ENCODE assay signal across 8 cellular contexts in the genomic region with DNA sequence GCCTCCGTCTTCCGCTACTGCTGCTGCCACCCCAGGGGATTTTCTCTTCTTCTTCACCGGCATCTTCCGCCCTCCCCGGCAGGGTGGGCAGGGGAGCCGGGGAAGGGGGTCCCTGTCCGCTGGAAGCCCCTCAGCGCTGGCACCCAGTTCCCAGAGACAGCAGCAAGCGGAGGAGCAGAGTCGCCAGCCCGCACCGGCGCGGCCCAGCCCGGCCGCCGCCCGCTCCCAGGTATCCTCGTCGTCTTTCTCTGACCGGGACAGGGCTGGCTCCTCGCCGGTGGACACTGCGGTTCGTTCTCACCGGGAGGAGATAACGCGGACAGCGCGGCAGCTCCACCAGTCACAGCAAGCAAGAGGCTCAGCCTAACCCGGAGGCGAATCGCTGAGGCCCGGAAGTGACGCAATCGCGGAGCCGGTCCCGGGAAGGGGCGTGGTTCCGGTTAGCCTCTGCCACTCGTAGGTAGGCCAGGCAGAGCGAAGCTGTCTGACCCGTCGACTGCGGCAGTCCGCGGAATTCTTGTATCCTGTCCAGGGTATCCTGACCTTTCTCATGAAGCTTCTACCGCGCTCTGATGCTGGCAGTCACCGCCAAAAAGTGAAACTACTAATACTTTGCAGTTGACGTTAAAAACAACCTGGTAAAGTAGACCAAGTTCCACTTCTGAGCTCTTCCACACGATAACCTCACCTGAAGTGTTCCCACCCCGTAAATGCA. TPM values are rescaled to one million over a fixed set of nuclear protein-coding genes. Genes with fewer than 3 reads are reported as not detected.
DNase-seq lines count a peak whose midpoint lies in the region; ATAC-seq and TF ChIP-seq lines count a peak whose summit lies in the region.

A gene (minus strand): TSS at position 351 of the 715 bp plus-strand sequence. CDS start 288 bp downstream, at position 63.

- BruUV-seq in PC-3 (replicated peaks; lab: Mats Ljungman, UMichigan): no TSS peak

- H3K9me3 ChIP-seq in PC-3 (ENCODE audit: low read length): no peaks in the 10 kb centered on the region
- no peaks in the 10 kb centered on the region for H3K9me3 ChIP-seq in mucosa of descending colon

- no peaks in the 10 kb centered on the region for H3K9me2 ChIP-seq in PC-3 (replicated peaks; ENCODE audit: low read length)

- H3K27me3 ChIP-seq in PC-3 (ENCODE audit: low read length): no peaks in the 10 kb centered on the region

- intact Hi-C loops in PC-3 (cut with micrococcal nuclease) (loop anchor here (1.0 kb wide), 1 partner anchor 17 kb away; a partner anchor contains a TSS), mucosa of descending colon (cut with DNase I, micrococcal nuclease) (no loop called here)

- peak within 1 kb of the TSS; percentile 98 for H3K9ac ChIP-seq in PC-3 (ENCODE audit: low read length)

- H3K4me2 ChIP-seq in PC-3 (ENCODE audit: low read length): peak within 1 kb of the TSS; percentile 92

- TF ChIP-seq CTCF in PC-3 (conservative IDR thresholded peaks at IDR 0.05; ENCODE audit: low read depth, low read length): no peak
- TF ChIP-seq CTCF in mucosa of descending colon (IDR thresholded peaks at IDR 0.05): no peak

- H3K36me3 ChIP-seq in PC-3 (ENCODE audit: low read depth, low read length) (peaks cover 16% of the 10 kb centered on the region), mucosa of descending colon (ENCODE audit: low read depth) (no peaks in the 10 kb centered on the region)

- POLR2A ChIA-PET in PC-3 (lab: Charles Lee; ENCODE audit: unreplicated experiment): interaction anchor here (1.0 to 1.3 kb wide), 2 partner anchors 17 to 21 kb away, joined by 3 to 16 read pairs; a partner anchor contains a TSS

- H3K79me2 ChIP-seq in PC-3 (ENCODE audit: low read length): peaks cover 50% of the 10 kb centered on the region

- peak within 1 kb of the TSS; percentile 67 for H3K27ac ChIP-seq in PC-3 (ENCODE audit: low read length)
- peak within 1 kb of the TSS; percentile 85 for H3K27ac ChIP-seq in epithelial cell of prostate

- H3F3A ChIP-seq in PC-3 (ENCODE audit: low read length, unreplicated experiment): no peaks in the 10 kb centered on the region

- CTCF ChIA-PET in PC-3 (lab: Charles Lee): no interaction called here

- H3K4me3 ChIP-seq in PC-3 (ENCODE audit: low read length): peak within 1 kb of the TSS; percentile 97
- H3K4me3 ChIP-seq in mucosa of descending colon: peak within 1 kb of the TSS; percentile 81

- ATAC-seq in GM21576 (IDR thresholded peaks at IDR 0.05; ENCODE audit: unreplicated experiment) (peak; percentile 99), PC-3 (peak; percentile 94), mucosa of descending colon (peak; percentile 100)

- peaks cover 27% of the 10 kb centered on the region for H4K20me1 ChIP-seq in PC-3 (ENCODE audit: low read length)

- peak; percentile 85 for DNase-seq in DMS114 treated with DMSO at 0.1 percent for 48 hours (lab: John Stamatoyannopoulos, UW; ENCODE audit: unreplicated experiment)
- peak; percentile 99 for DNase-seq in PC-3
- peak; percentile 93 for DNase-seq in activated T-cell treated with anti-CD3 and anti-CD28 coated beads for 48 hours (ENCODE audit: low read depth)
- peak; percentile 76 for DNase-seq in epithelial cell of prostate (ENCODE audit: low read depth, low spot score)
- DNase-seq in mucosa of descending colon: peak; percentile 98
- peak; percentile 93 for DNase-seq in stimulated activated CD8-positive, alpha-beta memory T cell treated with anti-CD3 and anti-CD28 coated beads, Interleukin-4, amount 100 ng/mL, for 24 hours (ENCODE audit: low read depth)

- H3K4me1 ChIP-seq in PC-3 (ENCODE audit: insufficient read depth, low read length) (peaks cover 32% of the 10 kb centered on the region), mucosa of descending colon (ENCODE audit: low read depth) (peaks cover 14% of the 10 kb centered on the region)

- peak within 1 kb of the TSS; percentile 83 for H2AFZ ChIP-seq in PC-3 (ENCODE audit: low read length)

- TF ChIP-seq RAD21 in Ishikawa (IDR thresholded peaks at IDR 0.05; ENCODE audit: low read depth): no peak

- no peak for TF ChIP-seq EP300 in Ishikawa (IDR thresholded peaks at IDR 0.05; ENCODE audit: borderline replicate concordance)

TF ChIP-seq in Ishikawa, 13 proteins besides CTCF, POLR2A, EP300 and RAD21:
- peak; percentile 72 for TF ChIP-seq CREB1 (IDR thresholded peaks at IDR 0.05; ENCODE audit: low read depth)
- TF ChIP-seq, protein P1, sequence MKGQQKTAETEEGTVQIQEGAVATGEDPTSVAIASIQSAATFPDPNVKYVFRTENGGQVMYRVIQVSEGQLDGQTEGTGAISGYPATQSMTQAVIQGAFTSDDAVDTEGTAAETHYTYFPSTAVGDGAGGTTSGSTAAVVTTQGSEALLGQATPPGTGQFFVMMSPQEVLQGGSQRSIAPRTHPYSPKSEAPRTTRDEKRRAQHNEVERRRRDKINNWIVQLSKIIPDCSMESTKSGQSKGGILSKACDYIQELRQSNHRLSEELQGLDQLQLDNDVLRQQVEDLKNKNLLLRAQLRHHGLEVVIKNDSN (IDR thresholded peaks at IDR 0.05): no peak
- TF ChIP-seq ZBTB7A (IDR thresholded peaks at IDR 0.05; ENCODE audit: low read depth): no peak
- peak; percentile 88 for TF ChIP-seq CEBPB (IDR thresholded peaks at IDR 0.05)
- no peak for TF ChIP-seq EGR1 (IDR thresholded peaks at IDR 0.05)
- no peak for TF ChIP-seq YY1 (IDR thresholded peaks at IDR 0.05; ENCODE audit: low read depth)
- 0 out of 2 replicates have a peak, but pooled peaks have one; percentile 18 for TF ChIP-seq NFIC (IDR thresholded peaks at IDR 0.05)
- no peak for TF ChIP-seq FOXM1 (IDR thresholded peaks at IDR 0.05; ENCODE audit: borderline replicate concordance, low read depth)
- TF ChIP-seq, protein P2, sequence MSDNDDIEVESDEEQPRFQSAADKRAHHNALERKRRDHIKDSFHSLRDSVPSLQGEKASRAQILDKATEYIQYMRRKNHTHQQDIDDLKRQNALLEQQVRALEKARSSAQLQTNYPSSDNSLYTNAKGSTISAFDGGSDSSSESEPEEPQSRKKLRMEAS (IDR thresholded peaks at IDR 0.05): peak; percentile 79
- TF ChIP-seq, protein P3, sequence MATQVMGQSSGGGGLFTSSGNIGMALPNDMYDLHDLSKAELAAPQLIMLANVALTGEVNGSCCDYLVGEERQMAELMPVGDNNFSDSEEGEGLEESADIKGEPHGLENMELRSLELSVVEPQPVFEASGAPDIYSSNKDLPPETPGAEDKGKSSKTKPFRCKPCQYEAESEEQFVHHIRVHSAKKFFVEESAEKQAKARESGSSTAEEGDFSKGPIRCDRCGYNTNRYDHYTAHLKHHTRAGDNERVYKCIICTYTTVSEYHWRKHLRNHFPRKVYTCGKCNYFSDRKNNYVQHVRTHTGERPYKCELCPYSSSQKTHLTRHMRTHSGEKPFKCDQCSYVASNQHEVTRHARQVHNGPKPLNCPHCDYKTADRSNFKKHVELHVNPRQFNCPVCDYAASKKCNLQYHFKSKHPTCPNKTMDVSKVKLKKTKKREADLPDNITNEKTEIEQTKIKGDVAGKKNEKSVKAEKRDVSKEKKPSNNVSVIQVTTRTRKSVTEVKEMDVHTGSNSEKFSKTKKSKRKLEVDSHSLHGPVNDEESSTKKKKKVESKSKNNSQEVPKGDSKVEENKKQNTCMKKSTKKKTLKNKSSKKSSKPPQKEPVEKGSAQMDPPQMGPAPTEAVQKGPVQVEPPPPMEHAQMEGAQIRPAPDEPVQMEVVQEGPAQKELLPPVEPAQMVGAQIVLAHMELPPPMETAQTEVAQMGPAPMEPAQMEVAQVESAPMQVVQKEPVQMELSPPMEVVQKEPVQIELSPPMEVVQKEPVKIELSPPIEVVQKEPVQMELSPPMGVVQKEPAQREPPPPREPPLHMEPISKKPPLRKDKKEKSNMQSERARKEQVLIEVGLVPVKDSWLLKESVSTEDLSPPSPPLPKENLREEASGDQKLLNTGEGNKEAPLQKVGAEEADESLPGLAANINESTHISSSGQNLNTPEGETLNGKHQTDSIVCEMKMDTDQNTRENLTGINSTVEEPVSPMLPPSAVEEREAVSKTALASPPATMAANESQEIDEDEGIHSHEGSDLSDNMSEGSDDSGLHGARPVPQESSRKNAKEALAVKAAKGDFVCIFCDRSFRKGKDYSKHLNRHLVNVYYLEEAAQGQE (IDR thresholded peaks at IDR 0.05; ENCODE audit: low read depth): no peak
- no peak for TF ChIP-seq TCF12 (IDR thresholded peaks at IDR 0.05; ENCODE audit: low read depth)
- TF ChIP-seq TEAD4 (IDR thresholded peaks at IDR 0.05): 0 out of 2 replicates have a peak, but pooled peaks have one; percentile 16
- TF ChIP-seq TAF1 (IDR thresholded peaks at IDR 0.05; ENCODE audit: low read depth): peak; percentile 90

RNA-seq across cellular contexts. Expression of the gene that starts here (rescaled TPM):
- total RNA-seq in PC-3 (2014; rRNA removed) (206 and 275 TPM in 2 replicates), mucosa of descending colon (10 to 100 TPM in 2 of 3 donors, 1 to 10 TPM in 1; 9.4 to 18.9 (median 14.5) TPM)

Comparison
In these comparisons a context has a peak if more than half of its experiments do, and no peak if none do; other contexts are left out.
1. Peak in every context shown above with its lines: DNase-seq, ATAC-seq, H3K4me3 ChIP-seq and H3K27ac ChIP-seq.
2. RNA of the gene that starts here (total RNA-seq): 206 to 275 TPM in PC-3; 9.4 to 18.9 TPM in mucosa of descending colon; every median in the first group is over 10 times any median in the second.